Comparison of ENCODE assay signal across 13 cellular contexts in genomic region chr22:38744981-38745380, GRCh38. TPM values are rescaled to one million over a fixed set of nuclear protein-coding genes. Genes with fewer than 3 reads are reported as not detected.
A peak's percentile ranks its signal among the peaks of the same experiment; 100 is the strongest.
DNase-seq lines count a peak whose midpoint lies in the region; ATAC-seq and TF ChIP-seq lines count a peak whose summit lies in the region.
"Had no signal": no experiment of that assay in that cellular context is flagged by ENCODE, and none has a peak within 500 bp of the region (broad histone marks: within the 10 kb centered on the region; RNA-seq: fewer than 3 reads in every experiment).

No MANE protein-coding gene starts in this region.

- POLR2A ChIA-PET in activated CD4-positive, alpha-beta T cell treated with anti-CD3 and anti-CD28 coated beads for 36 hours (lab: Charles Lee), result no interaction called here
- POLR2A ChIA-PET in activated CD4-positive, alpha-beta T cell treated with anti-CD3 and anti-CD28 coated beads, Interleukin-2, amount 10 ng/mL, durations not matched to agents 7 days and 5 days (lab: Charles Lee), result no interaction called here

- no peaks in the 10 kb centered on the region for H3K9me3 Mint-ChIP-seq in activated CD4-positive, alpha-beta T cell treated with anti-CD3 and anti-CD28 coated beads for 36 hours (ENCODE audit: low read depth)
- no peaks in the 10 kb centered on the region for H3K9me3 Mint-ChIP-seq in activated CD4-positive, alpha-beta T cell treated with anti-CD3 and anti-CD28 coated beads, Interleukin-2, amount 10 ng/mL, durations not matched to agents 7 days and 5 days
- no peaks in the 10 kb centered on the region for H3K9me3 Mint-ChIP-seq in neural crest cell
- H3K9me3 Mint-ChIP-seq: CD14-positive monocyte; stimulated activated naive B cell treated with anti-CD40 and anti-IgM and Interleukin-4, amounts not matched to agents 10 μg/mL and 1 μg/mL and 100 μg/mL, for 72 hours had no signal

- H3K27ac ChIP-seq in cingulate gyrus (ENCODE audit: low read depth, low read length), result peak overlapping the region; percentile 54
- H3K27ac ChIP-seq: upper lobe of right lung had no signal

- H3K4me1 Mint-ChIP-seq in activated CD4-positive, alpha-beta T cell treated with anti-CD3 and anti-CD28 coated beads for 36 hours, result peaks cover 17% of the 10 kb centered on the region
- H3K4me1 Mint-ChIP-seq in activated CD4-positive, alpha-beta T cell treated with anti-CD3 and anti-CD28 coated beads, Interleukin-2, amount 10 ng/mL, durations not matched to agents 7 days and 5 days, result peaks cover 64% of the 10 kb centered on the region
- no peaks in the 10 kb centered on the region for H3K4me1 Mint-ChIP-seq in neural crest cell
- H3K4me1 Mint-ChIP-seq: CD14-positive monocyte had no signal

- H3K27ac Mint-ChIP-seq in activated CD4-positive, alpha-beta T cell treated with anti-CD3 and anti-CD28 coated beads for 36 hours, result peak overlapping the region; percentile 59
- H3K27ac Mint-ChIP-seq in activated CD4-positive, alpha-beta T cell treated with anti-CD3 and anti-CD28 coated beads, Interleukin-2, amount 10 ng/mL, durations not matched to agents 7 days and 5 days, result no peak overlapping the region
- peak overlapping the region; percentile 62 for H3K27ac Mint-ChIP-seq in neural crest cell (ENCODE audit: unreplicated experiment)
- H3K27ac Mint-ChIP-seq: stimulated activated naive B cell treated with anti-CD40 and anti-IgM and Interleukin-4, amounts not matched to agents 10 μg/mL and 1 μg/mL and 100 μg/mL, for 72 hours had no signal

- CTCF ChIA-PET in activated CD4-positive, alpha-beta T cell treated with anti-CD3 and anti-CD28 coated beads for 36 hours (lab: Charles Lee), result interaction anchor here (4.6 kb wide), 1 partner anchor 11 kb away, joined by 25 read pairs; no protein-coding TSS in a partner anchor
- CTCF ChIA-PET in activated CD4-positive, alpha-beta T cell treated with anti-CD3 and anti-CD28 coated beads, Interleukin-2, amount 10 ng/mL, durations not matched to agents 7 days and 5 days (lab: Charles Lee), result interaction anchor here (1.2 to 1.7 kb wide), 2 partner anchors 19 to 24 kb away, joined by 3 to 5 read pairs; no protein-coding TSS in a partner anchor

- no peak for TF ChIP-seq CTCF in neural crest cell (conservative IDR thresholded peaks at IDR 0.05)
- TF ChIP-seq CTCF in GM13976 (IDR thresholded peaks at IDR 0.05; ENCODE audit: borderline replicate concordance, control extremely low read depth, extremely low read depth, insufficient read depth, missing control alignments), result no peak

- no peak for ATAC-seq in activated CD4-positive, alpha-beta T cell treated with anti-CD3 and anti-CD28 coated beads for 36 hours
- ATAC-seq in HG02759 (IDR thresholded peaks at IDR 0.05; ENCODE audit: unreplicated experiment), result no peak
- ATAC-seq: mucosa of descending colon; stimulated activated naive B cell treated with anti-CD40 and anti-IgM and Interleukin-4, amounts not matched to agents 10 μg/mL and 1 μg/mL and 100 μg/mL, for 72 hours; upper lobe of right lung had no signal

- peaks cover 70% of the 10 kb centered on the region for H3K36me3 Mint-ChIP-seq in activated CD4-positive, alpha-beta T cell treated with anti-CD3 and anti-CD28 coated beads for 36 hours (ENCODE audit: low read depth)
- H3K36me3 Mint-ChIP-seq in activated CD4-positive, alpha-beta T cell treated with anti-CD3 and anti-CD28 coated beads, Interleukin-2, amount 10 ng/mL, durations not matched to agents 7 days and 5 days (ENCODE audit: low read depth), result peaks cover 89% of the 10 kb centered on the region
- no peaks in the 10 kb centered on the region for H3K36me3 Mint-ChIP-seq in neural crest cell (ENCODE audit: low read depth)

- H3K27me3 Mint-ChIP-seq in activated CD4-positive, alpha-beta T cell treated with anti-CD3 and anti-CD28 coated beads for 36 hours, result no peaks in the 10 kb centered on the region
- H3K27me3 Mint-ChIP-seq in activated CD4-positive, alpha-beta T cell treated with anti-CD3 and anti-CD28 coated beads, Interleukin-2, amount 10 ng/mL, durations not matched to agents 7 days and 5 days, result no peaks in the 10 kb centered on the region
- H3K27me3 Mint-ChIP-seq in neural crest cell (ENCODE audit: low read depth), result no peaks in the 10 kb centered on the region
- H3K27me3 Mint-ChIP-seq: stimulated activated naive B cell treated with anti-CD40 and anti-IgM and Interleukin-4, amounts not matched to agents 10 μg/mL and 1 μg/mL and 100 μg/mL, for 72 hours had no signal

- no peak overlapping the region for H3K4me3 Mint-ChIP-seq in activated CD4-positive, alpha-beta T cell treated with anti-CD3 and anti-CD28 coated beads for 36 hours
- H3K4me3 Mint-ChIP-seq in activated CD4-positive, alpha-beta T cell treated with anti-CD3 and anti-CD28 coated beads, Interleukin-2, amount 10 ng/mL, durations not matched to agents 7 days and 5 days, result no peak overlapping the region
- no peak overlapping the region for H3K4me3 Mint-ChIP-seq in neural crest cell
- H3K4me3 Mint-ChIP-seq: CD14-positive monocyte; stimulated activated naive B cell treated with anti-CD40 and anti-IgM and Interleukin-4, amounts not matched to agents 10 μg/mL and 1 μg/mL and 100 μg/mL, for 72 hours had no signal

- DNase-seq in activated CD4-positive, alpha-beta T cell treated with anti-CD3 and anti-CD28 coated beads for 36 hours, result no peak
- no peak for DNase-seq in activated CD4-positive, alpha-beta T cell treated with anti-CD3 and anti-CD28 coated beads, Interleukin-2, amount 10 ng/mL, durations not matched to agents 7 days and 5 days
- peak; percentile 67 for DNase-seq in LHCN-M2 (ENCODE audit: low read depth)
- no peak for DNase-seq in neural crest cell (ENCODE audit: low read depth, low spot score)
- DNase-seq in GM13976 (ENCODE audit: low spot score), result no peak
- DNase-seq in AG20443 (ENCODE audit: low spot score), result no peak
- DNase-seq: mucosa of descending colon; NCI-H1048; stimulated activated naive B cell treated with anti-CD40 and anti-IgM and Interleukin-4, amounts not matched to agents 10 μg/mL and 1 μg/mL and 100 μg/mL, for 72 hours; upper lobe of right lung had no signal

- intact Hi-C loops in activated CD4-positive, alpha-beta T cell treated with anti-CD3 and anti-CD28 coated beads for 36 hours (cut with DNase I, micrococcal nuclease), result no loop called here

- in situ Hi-C loops in GM13976 (cut with MboI; ENCODE audit: low sequenced_read_pairs, unreplicated experiment), result no loop called here

RNA-seq across cellular contexts. Expression of gene SUN2, which starts 10.8 kb away (rescaled TPM):
- total RNA-seq in activated CD4-positive, alpha-beta T cell treated with anti-CD3 and anti-CD28 coated beads for 36 hours, result 100 to 1,000 TPM in 1 of 2 experiments, 10 to 100 TPM in 1; 87.2 to 102 TPM
- total RNA-seq in activated CD4-positive, alpha-beta T cell treated with anti-CD3 and anti-CD28 coated beads, Interleukin-2, amount 10 ng/mL, durations not matched to agents 7 days and 5 days, result 100 to 1,000 TPM; 582 to 702 TPM
- 136 and 140 TPM in 2 replicates for total RNA-seq in LHCN-M2 (2014; rRNA removed)
- polyA plus RNA-seq in LHCN-M2 (2012), result 58.4 TPM
- 39.0 and 41.7 TPM in 2 replicates for total RNA-seq in neural crest cell

RNA-seq across cellular contexts. Expression of gene GTPBP1, which starts 39.2 kb away (rescaled TPM):
- 10 to 100 TPM; 88.6 to 92.8 TPM for total RNA-seq in activated CD4-positive, alpha-beta T cell treated with anti-CD3 and anti-CD28 coated beads for 36 hours
- 10 to 100 TPM; 68.5 to 77.1 TPM for total RNA-seq in activated CD4-positive, alpha-beta T cell treated with anti-CD3 and anti-CD28 coated beads, Interleukin-2, amount 10 ng/mL, durations not matched to agents 7 days and 5 days
- total RNA-seq in LHCN-M2 (2014; rRNA removed), result 24.5 and 26.4 TPM in 2 replicates
- polyA plus RNA-seq in LHCN-M2 (2012), result 20.5 TPM
- 73.3 and 75.6 TPM in 2 replicates for total RNA-seq in neural crest cell

RNA-seq across cellular contexts. Expression of gene JOSD1, which starts 44.2 kb away (rescaled TPM):
- 10 to 100 TPM; 68.0 to 77.7 TPM for total RNA-seq in activated CD4-positive, alpha-beta T cell treated with anti-CD3 and anti-CD28 coated beads for 36 hours
- total RNA-seq in activated CD4-positive, alpha-beta T cell treated with anti-CD3 and anti-CD28 coated beads, Interleukin-2, amount 10 ng/mL, durations not matched to agents 7 days and 5 days, result 10 to 100 TPM; 56.4 to 61.8 TPM
- total RNA-seq in LHCN-M2 (2014; rRNA removed), result 54.6 and 65.0 TPM in 2 replicates
- 33.3 TPM for polyA plus RNA-seq in LHCN-M2 (2012)
- 50.5 and 51.8 TPM in 2 replicates for total RNA-seq in neural crest cell

RNA-seq across cellular contexts. Expression of gene DNAL4, which starts 49.0 kb away (rescaled TPM):
- 1 to 10 TPM; 7.4 to 8.0 TPM for total RNA-seq in activated CD4-positive, alpha-beta T cell treated with anti-CD3 and anti-CD28 coated beads for 36 hours
- 10 to 100 TPM in 1 of 2 experiments, 1 to 10 TPM in 1; 7.9 to 10.2 TPM for total RNA-seq in activated CD4-positive, alpha-beta T cell treated with anti-CD3 and anti-CD28 coated beads, Interleukin-2, amount 10 ng/mL, durations not matched to agents 7 days and 5 days
- total RNA-seq in LHCN-M2 (2014; rRNA removed), result 19.0 and 22.6 TPM in 2 replicates
- 17.5 TPM for polyA plus RNA-seq in LHCN-M2 (2012)
- 18.0 and 18.9 TPM in 2 replicates for total RNA-seq in neural crest cell
